ENCODE assay signal across 8 cellular contexts in the genomic region with DNA sequence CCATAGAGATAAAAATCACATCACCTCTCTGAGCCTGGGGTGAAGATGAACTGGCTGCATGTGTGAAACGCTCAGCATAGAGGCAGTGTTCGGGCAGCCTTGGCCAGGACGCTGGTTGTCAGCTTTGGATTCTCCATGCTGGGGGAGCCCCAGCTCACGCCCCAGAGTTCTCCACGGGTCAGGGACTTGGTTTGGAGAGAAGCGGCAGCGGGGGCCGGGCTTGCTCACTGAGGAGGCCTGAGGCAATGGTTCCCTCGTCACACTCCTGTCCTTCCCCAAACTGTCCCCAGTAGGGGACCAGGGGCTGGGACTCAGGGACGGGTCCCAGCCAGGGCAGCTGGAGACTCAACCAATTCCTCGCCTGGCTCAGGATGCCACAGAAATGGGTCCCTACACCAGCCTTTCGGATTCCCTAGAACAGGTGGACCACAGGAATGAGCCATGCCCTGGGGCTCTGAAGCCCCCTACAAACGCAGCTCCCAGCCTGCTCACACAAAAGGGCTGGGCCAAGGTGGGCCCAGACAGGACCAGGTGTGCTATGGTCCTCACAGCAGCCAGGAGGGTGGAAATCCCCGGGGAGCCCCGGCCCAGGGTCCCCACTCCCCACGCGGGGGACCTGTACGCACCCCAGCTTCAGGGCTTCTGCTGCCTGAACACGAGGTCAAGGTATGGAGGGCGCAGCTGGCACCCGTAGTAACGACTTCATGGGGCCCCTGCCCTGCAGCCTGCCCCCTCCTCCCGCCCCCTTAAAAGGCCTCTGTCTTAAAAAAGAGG. TPM values are rescaled to one million over a fixed set of nuclear protein-coding genes. Genes with fewer than 3 reads are reported as not detected.
DNase-seq lines count a peak whose midpoint lies in the region; ATAC-seq and TF ChIP-seq lines count a peak whose summit lies in the region.

No MANE protein-coding gene starts in this region.

- peak overlapping the region; percentile 61 for H3K4me3 Mint-ChIP-seq in neural crest cell

- H3K27ac ChIP-seq in C4-2B (peak overlapping the region; percentile 90), SJCRH30 (no peak overlapping the region), esophagus squamous epithelium (peak overlapping the region; percentile 90 to 98 (median 94))

- no peak for TF ChIP-seq POLR2A in esophagus squamous epithelium (IDR thresholded peaks at IDR 0.05)

- no peak overlapping the region for H3K27ac Mint-ChIP-seq in neural crest cell (ENCODE audit: unreplicated experiment)

- TF ChIP-seq CTCF in C4-2B (conservative IDR thresholded peaks at IDR 0.05) (no peak), esophagus squamous epithelium (IDR thresholded peaks at IDR 0.05) (no peak), neural crest cell (conservative IDR thresholded peaks at IDR 0.05) (no peak)

- H3K27me3 Mint-ChIP-seq in neural crest cell (ENCODE audit: low read depth): no peaks in the 10 kb centered on the region

- H3K27me3 ChIP-seq in SJCRH30 (no peaks in the 10 kb centered on the region), esophagus squamous epithelium (no peaks in the 10 kb centered on the region)

- 13 to 31% methylated on average over 5 to 9 of the region's 23 CpGs for WGBS in esophagus squamous epithelium, 2 donors

- no peaks in the 10 kb centered on the region for H3K36me3 Mint-ChIP-seq in neural crest cell (ENCODE audit: low read depth)

- H3K36me3 ChIP-seq in SJCRH30 (no peaks in the 10 kb centered on the region), esophagus squamous epithelium (peaks cover 0 to 35% (median 0%) of the 10 kb centered on the region in 3 donors)

- intact Hi-C loops in esophagus squamous epithelium (cut with DNase I): no loop called here

- ATAC-seq in HG03460 (IDR thresholded peaks at IDR 0.05; ENCODE audit: unreplicated experiment) (no peak), GM19397 (IDR thresholded peaks at IDR 0.05; ENCODE audit: unreplicated experiment) (no peak), GM18907 (IDR thresholded peaks at IDR 0.05; ENCODE audit: unreplicated experiment) (no peak)

- DNase-seq in SJCRH30 (no peak), esophagus squamous epithelium (lab: John Stamatoyannopoulos, UW) (no peak), neural crest cell (ENCODE audit: low read depth, low spot score) (no peak), HUDEP-2 (lab: John Stamatoyannopoulos, UW; ENCODE audit: unreplicated experiment in 76 of 76) (no peak)

- peaks cover 5% of the 10 kb centered on the region for H3K4me1 Mint-ChIP-seq in neural crest cell

- H3K4me3 ChIP-seq in SJCRH30 (peak overlapping the region; percentile 68), esophagus squamous epithelium (peak overlapping the region; percentile 87 to 98 (median 93))

- H3K9me3 ChIP-seq in SJCRH30 (replicated peaks) (no peaks in the 10 kb centered on the region), esophagus squamous epithelium (no peaks in the 10 kb centered on the region)

- H3K9me3 Mint-ChIP-seq in neural crest cell: no peaks in the 10 kb centered on the region

- no peaks in the 10 kb centered on the region for H3K4me1 ChIP-seq in SJCRH30
- H3K4me1 ChIP-seq in esophagus squamous epithelium: peaks cover 54 to 82% (median 60%) of the 10 kb centered on the region in 3 donors

RNA-seq across cellular contexts. Expression of a gene that starts 1.4 kb away (rescaled TPM):
- 5.7 and 7.1 TPM in 2 replicates for total RNA-seq in SJCRH30 (2014; rRNA removed; shearing (Covaris generic))
- total RNA-seq in esophagus squamous epithelium (10 to 100 TPM; 12.9 to 32.2 (median 27.8) TPM), neural crest cell (47.1 and 54.3 TPM in 2 replicates)

RNA-seq across cellular contexts. Expression of a gene that starts 18.6 kb away (rescaled TPM):
- 25.0 and 29.1 TPM in 2 replicates for total RNA-seq in SJCRH30 (2014; rRNA removed; shearing (Covaris generic))
- 10 to 100 TPM in 3 of 4 donors, 1 to 10 TPM in 1; 8.9 to 13.0 (median 10.7) TPM for total RNA-seq in esophagus squamous epithelium
- 26.1 and 26.9 TPM in 2 replicates for total RNA-seq in neural crest cell

RNA-seq across cellular contexts. Expression of a gene that starts 18.6 kb away (rescaled TPM):
- 1.3 and 1.4 TPM in 2 replicates for total RNA-seq in SJCRH30 (2014; rRNA removed; shearing (Covaris generic))
- total RNA-seq in esophagus squamous epithelium (1 to 10 TPM in 3 of 4 donors, under 1 TPM in 1; 0.19 to 1.5 (median 1.2) TPM), neural crest cell (4.0 and 5.6 TPM in 2 replicates)
